8 cellular contexts compared by ENCODE assay signal in genomic region chr14:36069535-36069900, GRCh38.
DNase-seq lines count a peak whose midpoint lies in the region; ATAC-seq and TF ChIP-seq lines count a peak whose summit lies in the region.

No MANE protein-coding gene starts in this region.

- DNase-seq in ELF-1 (ENCODE audit: low read depth, low spot score), result peak; percentile 57
- peak; percentile 95 for DNase-seq in Karpas-422
- DNase-seq in caudate nucleus (lab: John Stamatoyannopoulos, UW), result peak in 34 of 61 donors; percentile 1 to 35 (median 16)
- no peak for DNase-seq in aorta

- H3K9me3 ChIP-seq in Karpas-422 (ENCODE audit: low read length) (no peaks in the 10 kb centered on the region), OCI-LY1 (ENCODE audit: low read length) (no peaks in the 10 kb centered on the region), liver (ENCODE audit: control insufficient read depth in 4 of 4, low read length in 3 of 4) (no peaks in the 10 kb centered on the region), aorta (ENCODE audit: control insufficient read depth, low read length) (no peaks in the 10 kb centered on the region)

- intact Hi-C loops in aorta (cut with DNase I), result no loop called here

- H3K4me3 ChIP-seq in Karpas-422 (ENCODE audit: low read length) (peak overlapping the region; percentile 41; the same call in 1 of the 2 replicates), OCI-LY1 (ENCODE audit: low read depth, low read length, poor library complexity, severe bottlenecking) (no peak overlapping the region), liver (ENCODE audit: low read depth in 1 of 3, low read length in 3 of 3) (no peak overlapping the region), aorta (ENCODE audit: low read length in 2 of 2) (no peak overlapping the region)

- H3K9ac ChIP-seq in Karpas-422 (ENCODE audit: low read length) (peak overlapping the region; percentile 61), OCI-LY1 (ENCODE audit: low read length) (no peak overlapping the region), liver (ENCODE audit: low read depth in 1 of 2, low read length in 2 of 2) (no peak overlapping the region)

- H3F3A ChIP-seq in OCI-LY1 (ENCODE audit: insufficient read depth, low read length), result no peaks in the 10 kb centered on the region

- H3K27me3 ChIP-seq in Karpas-422 (ENCODE audit: low read length) (no peaks in the 10 kb centered on the region), OCI-LY1 (ENCODE audit: insufficient read depth, low read length) (no peaks in the 10 kb centered on the region), liver (ENCODE audit: control insufficient read depth in 4 of 4, insufficient read depth in 4 of 4, low read length in 3 of 4) (no peaks in the 10 kb centered on the region), aorta (ENCODE audit: control insufficient read depth in 1 of 2, insufficient read depth in 2 of 2, low read length in 1 of 2) (no peaks in the 10 kb centered on the region)

- H3K79me2 ChIP-seq in Karpas-422 (ENCODE audit: low read length), result peaks cover 27% of the 10 kb centered on the region
- no peaks in the 10 kb centered on the region for H3K79me2 ChIP-seq in OCI-LY1 (ENCODE audit: insufficient read depth, low read length)

- no peaks in the 10 kb centered on the region for H3K36me3 ChIP-seq in Karpas-422 (ENCODE audit: insufficient read depth, low read length)
- H3K36me3 ChIP-seq in OCI-LY1 (ENCODE audit: insufficient read depth, low read length), result no peaks in the 10 kb centered on the region
- H3K36me3 ChIP-seq in liver (ENCODE audit: control insufficient read depth in 4 of 4, insufficient read depth in 3 of 4, low read depth in 1 of 4, low read length in 3 of 4), result no peaks in the 10 kb centered on the region
- H3K36me3 ChIP-seq in aorta (ENCODE audit: control insufficient read depth in 1 of 2, insufficient read depth in 2 of 2, low read length in 1 of 2), result no peaks in the 10 kb centered on the region

- H3K4me2 ChIP-seq in Karpas-422 (ENCODE audit: low read depth, low read length, poor library complexity, severe bottlenecking) (peak overlapping the region; percentile 81), OCI-LY1 (ENCODE audit: low read length) (no peak overlapping the region)

- H4K20me1 ChIP-seq in Karpas-422 (ENCODE audit: insufficient read depth, low read depth, low read length) (no peaks in the 10 kb centered on the region), OCI-LY1 (ENCODE audit: insufficient read depth, low read length) (no peaks in the 10 kb centered on the region)

- TF ChIP-seq CTCF in OCI-LY1 (IDR thresholded peaks at IDR 0.05; ENCODE audit: low read length) (peak; percentile 69), liver (IDR thresholded peaks at IDR 0.05; ENCODE audit: low read depth, low read length, missing input control) (peak; percentile 72)

- peak overlapping the region; percentile 95 for H3K27ac ChIP-seq in Karpas-422 (ENCODE audit: low read length)
- H3K27ac ChIP-seq in OCI-LY1 (ENCODE audit: low read depth, low read length, poor library complexity, severe bottlenecking), result no peak overlapping the region
- peak overlapping the region; percentile 48 for H3K27ac ChIP-seq in caudate nucleus (ENCODE audit: low read depth, low read length)
- H3K27ac ChIP-seq in liver (ENCODE audit: low read depth in 1 of 2, low read length in 2 of 2), result peak overlapping the region; percentile 40 to 61
- H3K27ac ChIP-seq in aorta (ENCODE audit: low read depth in 1 of 2, low read length in 2 of 2), result no peak overlapping the region

- H2AFZ ChIP-seq in Karpas-422 (ENCODE audit: low read length), result no peak overlapping the region
- H2AFZ ChIP-seq in OCI-LY1 (ENCODE audit: low read length), result no peak overlapping the region

- H3K9me2 ChIP-seq in Karpas-422 (replicated peaks; ENCODE audit: insufficient read depth, low read length) (no peaks in the 10 kb centered on the region), OCI-LY1 (ENCODE audit: low read depth, low read length) (no peaks in the 10 kb centered on the region)

- TF ChIP-seq RAD21 in liver (IDR thresholded peaks at IDR 0.05), result peak; percentile 76 to 80

- 10% methylated on average over 2 of the region's 2 CpGs for WGBS in liver
- WGBS in aorta, 2 donors, result 11% methylated on average over 2 of the region's 2 CpGs

- H3K4me1 ChIP-seq in Karpas-422 (ENCODE audit: low read length), result peaks cover 81% of the 10 kb centered on the region
- H3K4me1 ChIP-seq in OCI-LY1 (ENCODE audit: insufficient read depth, low read length, severe bottlenecking), result peaks cover 7% of the 10 kb centered on the region
- peaks cover 4 to 13% (median 9%) of the 10 kb centered on the region in 4 donors for H3K4me1 ChIP-seq in liver (ENCODE audit: control insufficient read depth in 4 of 4, insufficient read depth in 4 of 4, low read length in 3 of 4)
- peaks cover 0 to 4% of the 10 kb centered on the region in 2 donors for H3K4me1 ChIP-seq in aorta (ENCODE audit: control insufficient read depth in 1 of 2, insufficient read depth in 2 of 2, low read length in 2 of 2)

- ATAC-seq in GM21529 (IDR thresholded peaks at IDR 0.05; ENCODE audit: unreplicated experiment) (peak; percentile 55), aorta (ENCODE audit: low FRiP score) (peak; percentile 44), GM19328 (IDR thresholded peaks at IDR 0.05; ENCODE audit: unreplicated experiment) (no peak)

TF ChIP-seq in liver, 16 proteins besides CTCF, POLR2A, EP300 and RAD21:
- TF ChIP-seq ZBTB33 (IDR thresholded peaks at IDR 0.05) (no peak), FOXA1 (IDR thresholded peaks at IDR 0.05) (no peak), TAF1 (conservative IDR thresholded peaks at IDR 0.05) (no peak), HNF4A (conservative IDR thresholded peaks at IDR 0.05) (peak in 1 of 2 donors; percentile 27), SP1 (IDR thresholded peaks at IDR 0.05) (peak; percentile 40), HNF4G (IDR thresholded peaks at IDR 0.05) (no peak)
TF ChIP-seq in liver: peak in this region for 2.

Comparison
In these comparisons a context has a peak if more than half of its experiments do, and no peak if none do; other contexts are left out.
1. DNase-seq: peak in ELF-1 (single experiment), Karpas-422 (single experiment) and caudate nucleus (34 of 61); none in aorta (0 of 2).
2. H3K27ac ChIP-seq: peak in Karpas-422 (single experiment), caudate nucleus (single experiment) and liver (2 of 2); none in OCI-LY1 (single experiment) and aorta (0 of 2).